ENCODE assay signal across 13 cellular contexts in the genomic region with DNA sequence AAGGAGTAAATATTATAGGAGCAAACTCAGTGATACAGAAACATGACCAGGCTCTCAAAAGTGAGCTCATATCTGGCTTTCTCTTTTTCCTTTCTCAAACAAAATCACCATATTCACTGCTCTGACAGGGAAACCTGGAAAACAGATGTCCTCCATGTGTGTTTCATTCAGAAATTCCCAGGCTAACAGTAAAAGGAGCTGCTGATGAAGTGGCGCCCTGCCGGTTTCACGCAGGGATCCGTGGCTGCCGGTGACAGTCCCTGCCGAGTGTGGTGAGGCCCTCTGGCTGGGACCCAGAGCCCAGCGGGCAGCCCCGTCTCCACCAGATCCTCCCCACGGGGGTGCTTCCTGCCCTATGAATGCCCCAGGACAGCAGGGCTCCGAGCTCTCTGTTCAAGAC.
DNase-seq lines count a peak whose midpoint lies in the region; ATAC-seq, FAIRE-seq and TF ChIP-seq lines count a peak whose summit lies in the region.
"Had no signal": no experiment of that assay in that cellular context is flagged by ENCODE, and none has a peak within 500 bp of the region (broad histone marks: within the 10 kb centered on the region; RNA-seq: fewer than 3 reads in every experiment).

No MANE protein-coding gene starts in this region.

- peak overlapping the region; percentile 35 for H3K27ac Mint-ChIP-seq in astrocyte (ENCODE audit: unreplicated experiment)

- peak; percentile 57 for DNase-seq in Ammon's horn (ENCODE audit: low spot score)
- DNase-seq in LHCN-M2 (ENCODE audit: low read depth), result peak; percentile 15
- peak; percentile 51 for DNase-seq in astrocyte (ENCODE audit: low read depth)
- DNase-seq in medulla oblongata (ENCODE audit: extremely low spot score), result peak; percentile 71
- DNase-seq in NCI-H2029 (lab: John Stamatoyannopoulos, UW), result no peak
- no peak for DNase-seq in NCI-H1694 (lab: John Stamatoyannopoulos, UW)
- DNase-seq: Calu3; effector memory CD4-positive, alpha-beta T cell; left lung; NCI-H1436 treated with DMSO at 0.1 percent for 48 hours had no signal

- no peak overlapping the region for H3K4me3 Mint-ChIP-seq in astrocyte (ENCODE audit: unreplicated experiment)

- FAIRE-seq in astrocyte (lab: Jason Lieb, UNC), result no peak

- H3K36me3 ChIP-seq in astrocyte (ENCODE audit: insufficient read depth, low read length), result no peaks in the 10 kb centered on the region
- H3K36me3 ChIP-seq: left lung had no signal

- H3K9me3 ChIP-seq in astrocyte (ENCODE audit: insufficient read depth, low read depth, low read length), result no peaks in the 10 kb centered on the region
- H3K9me3 ChIP-seq: left lung had no signal

- H4K20me1 ChIP-seq in astrocyte (ENCODE audit: insufficient read depth, low read length), result no peaks in the 10 kb centered on the region

- ATAC-seq in GM19452 (IDR thresholded peaks at IDR 0.05; ENCODE audit: unreplicated experiment) (no peak), HG02870 (IDR thresholded peaks at IDR 0.05; ENCODE audit: unreplicated experiment) (no peak)
- ATAC-seq: left lung had no signal

- no peaks in the 10 kb centered on the region for H3K27me3 ChIP-seq in astrocyte (ENCODE audit: insufficient read depth, low read length)
- H3K27me3 ChIP-seq: left lung had no signal

- peak overlapping the region; percentile 76 for H2AFZ ChIP-seq in astrocyte (ENCODE audit: low read depth, low read length)

- peak overlapping the region; percentile 21 for H3K4me3 ChIP-seq in astrocyte (ENCODE audit: insufficient read depth, low read depth, low read length)
- H3K4me3 ChIP-seq: left lung, skin epidermis had no signal

- H3K27me3 Mint-ChIP-seq in astrocyte (ENCODE audit: low read depth, unreplicated experiment), result no peaks in the 10 kb centered on the region

- TF ChIP-seq CTCF in astrocyte (IDR thresholded peaks at IDR 0.05; ENCODE audit: insufficient read depth, low read depth, low read length), result no peak

- H3K4me1 Mint-ChIP-seq in astrocyte (ENCODE audit: low read depth, unreplicated experiment), result peaks cover 8% of the 10 kb centered on the region

- H3K27ac ChIP-seq in astrocyte (ENCODE audit: low read depth, low read length), result peak overlapping the region; percentile 66
- H3K27ac ChIP-seq: left lung had no signal

- H3K9me3 Mint-ChIP-seq in astrocyte (ENCODE audit: unreplicated experiment), result no peaks in the 10 kb centered on the region

- H3K79me2 ChIP-seq in astrocyte (ENCODE audit: insufficient read depth, low read length), result no peaks in the 10 kb centered on the region

- H3K4me2 ChIP-seq in astrocyte (ENCODE audit: low read length), result peak overlapping the region; percentile 71

- no peaks in the 10 kb centered on the region for H3K36me3 Mint-ChIP-seq in astrocyte (ENCODE audit: low read depth, unreplicated experiment)

- peak overlapping the region; percentile 58 for H3K9ac ChIP-seq in astrocyte (ENCODE audit: low read length)

- peaks cover 20% of the 10 kb centered on the region for H3K4me1 ChIP-seq in astrocyte (ENCODE audit: insufficient read depth, low read length)

Comparison
In these comparisons a context has a peak if more than half of its experiments do, and no peak if none do; other contexts are left out.
1. DNase-seq: peak in Ammon's horn (single experiment), LHCN-M2 (single experiment), astrocyte (single experiment) and medulla oblongata (single experiment); none in NCI-H2029 (single experiment) and NCI-H1694 (single experiment).